8 cellular contexts compared by ENCODE assay signal in the genomic region with DNA sequence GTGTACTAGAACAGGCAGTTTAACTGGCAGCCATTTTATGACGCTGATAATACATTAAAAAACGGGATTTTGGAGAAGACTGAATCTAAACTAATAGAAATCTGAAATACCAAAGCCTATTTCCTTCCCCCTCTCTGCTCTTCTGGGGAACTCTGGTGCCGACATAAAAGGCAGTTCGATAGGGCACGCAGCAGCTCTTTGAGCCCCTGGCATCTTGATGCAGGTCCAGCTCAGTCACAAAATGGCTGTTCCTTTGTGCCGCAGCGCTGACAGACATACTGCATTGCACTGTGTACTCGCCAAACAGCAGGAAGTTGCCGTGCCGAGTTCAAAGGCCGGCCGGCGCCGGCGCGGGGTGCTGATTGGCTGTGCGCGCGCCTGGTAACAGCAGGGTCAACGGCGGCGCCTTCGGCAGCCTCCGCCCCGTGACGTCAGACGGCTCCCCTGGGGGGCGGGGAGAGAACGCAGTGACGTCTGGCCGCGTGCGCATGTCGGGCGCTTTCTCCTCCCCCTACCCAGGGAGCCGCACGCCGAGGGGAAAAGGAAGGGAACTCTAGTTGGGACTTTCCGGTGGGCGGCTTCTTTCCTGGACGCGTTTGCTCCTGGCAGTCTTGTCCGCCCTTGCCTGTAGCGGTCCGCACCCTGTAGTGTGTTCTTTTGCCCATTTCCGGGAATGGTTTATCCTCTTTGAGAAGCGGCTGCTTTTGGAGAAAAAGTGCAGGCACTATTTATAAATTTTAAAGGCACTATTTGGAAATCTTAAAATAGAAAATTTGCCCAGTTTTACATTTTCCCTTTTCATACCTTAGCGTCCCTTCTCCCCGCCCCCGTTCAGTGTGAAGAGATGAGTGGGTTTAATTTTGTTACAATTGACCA. TPM values are rescaled to one million over a fixed set of nuclear protein-coding genes. Genes with fewer than 3 reads are reported as not detected.
DNase-seq lines count a peak whose midpoint lies in the region; ATAC-seq and TF ChIP-seq lines count a peak whose summit lies in the region.

No MANE protein-coding gene starts in this region.

- H3K9ac ChIP-seq in DND-41 (ENCODE audit: low read depth, low read length), result peak overlapping the region; percentile 93

- peak overlapping the region; percentile 80 for H3K4me2 ChIP-seq in DND-41 (ENCODE audit: insufficient read depth, low read length)

- peak overlapping the region; percentile 50 for H2AFZ ChIP-seq in DND-41 (ENCODE audit: low read depth, low read length)

- peaks cover 51% of the 10 kb centered on the region for H3K36me3 ChIP-seq in DND-41 (ENCODE audit: insufficient read depth, low read length)
- peaks cover 22% of the 10 kb centered on the region for H3K36me3 ChIP-seq in KOPT-K1 (ENCODE audit: insufficient read depth, low read length)
- H3K36me3 ChIP-seq in Peyer's patch, result no peaks in the 10 kb centered on the region
- peaks cover 0 to 3% (median 0%) of the 10 kb centered on the region in 3 donors for H3K36me3 ChIP-seq in esophagus squamous epithelium

- H3K4me1 ChIP-seq in DND-41 (ENCODE audit: insufficient read depth, low read length) (peaks cover 57% of the 10 kb centered on the region), Peyer's patch (peaks cover 4 to 42% (median 23%) of the 10 kb centered on the region in 4 donors), esophagus squamous epithelium (peaks cover 23 to 75% (median 34%) of the 10 kb centered on the region in 3 donors)

- H3K4me3 ChIP-seq in DND-41 (ENCODE audit: low read depth in 1 of 2, low read length in 2 of 2) (peak overlapping the region; percentile 80 to 96), Peyer's patch (peak overlapping the region; percentile 54 to 65 (median 60)), esophagus squamous epithelium (peak overlapping the region; percentile 49 to 87 (median 64))

- peaks cover 96% of the 10 kb centered on the region for H3K79me2 ChIP-seq in DND-41 (ENCODE audit: insufficient read depth, low read length)

- TF ChIP-seq POLR2A in Peyer's patch (IDR thresholded peaks at IDR 0.05) (peak; percentile 77 to 95), esophagus squamous epithelium (IDR thresholded peaks at IDR 0.05) (peak in 3 of 4 donors; percentile 79 to 98 (median 87))

- TF ChIP-seq CTCF in DND-41 (IDR thresholded peaks at IDR 0.05; ENCODE audit: borderline replicate concordance, extremely low read depth, low read length, poor library complexity, severe bottlenecking), result no peak
- TF ChIP-seq CTCF in Peyer's patch (IDR thresholded peaks at IDR 0.05), result peak in 1 of 6 experiments; percentile 17
- TF ChIP-seq CTCF in esophagus squamous epithelium (IDR thresholded peaks at IDR 0.05), result peak in 1 of 6 experiments; percentile 29

- 0% methylated on average over 11 to 19 of the region's 50 CpGs for WGBS in esophagus squamous epithelium, 2 donors

- H3K27ac ChIP-seq in DND-41 (ENCODE audit: low read length) (peak overlapping the region; percentile 100), KOPT-K1 (ENCODE audit: low read depth, low read length, poor library complexity, severe bottlenecking) (peak overlapping the region; percentile 99), Peyer's patch (peak overlapping the region; percentile 89 to 96 (median 92)), esophagus squamous epithelium (peak overlapping the region; percentile 95 to 100 (median 96))

- ATAC-seq in DND-41 (ENCODE audit: insufficient read depth, low read depth) (peak; percentile 88), GM21825 (IDR thresholded peaks at IDR 0.05; ENCODE audit: unreplicated experiment) (peak; percentile 82)

- DNase-seq in DND-41 (peak; percentile 99), Peyer's patch (peak; percentile 99 to 100 (median 100)), activated T-helper 1 cell treated with Interleukin-2 at 50 U/mL for 16 hours (ENCODE audit: low read depth) (peak; percentile 99), esophagus squamous epithelium (lab: John Stamatoyannopoulos, UW) (peak; percentile 90), myocyte (ENCODE audit: low read depth) (peak; percentile 98)
- DNase-seq in stimulated activated CD8-positive, alpha-beta memory T cell treated with anti-CD3 and anti-CD28 coated beads, Interleukin-7, amount 100 ng/mL, for 4 hours (ENCODE audit: low read depth in 2 of 2), result peak; percentile 95 to 98

- H4K20me1 ChIP-seq in DND-41 (ENCODE audit: insufficient read depth, low read length), result 0 out of 2 replicates have a peak, but pooled peaks cover 6% of the 10 kb centered on the region

- H3K9me3 ChIP-seq in DND-41 (ENCODE audit: insufficient read depth, low read length, severe bottlenecking) (no peaks in the 10 kb centered on the region), KOPT-K1 (ENCODE audit: insufficient read depth, low read length, poor library complexity, severe bottlenecking) (no peaks in the 10 kb centered on the region), Peyer's patch (no peaks in the 10 kb centered on the region), esophagus squamous epithelium (no peaks in the 10 kb centered on the region)

- no peaks in the 10 kb centered on the region for H3K27me3 ChIP-seq in DND-41 (ENCODE audit: insufficient read depth, low read length, poor library complexity)
- no peaks in the 10 kb centered on the region for H3K27me3 ChIP-seq in Peyer's patch
- no peaks in the 10 kb centered on the region for H3K27me3 ChIP-seq in esophagus squamous epithelium

- intact Hi-C loops in esophagus squamous epithelium (cut with DNase I), result no loop called here

RNA-seq across cellular contexts. Expression of gene CHD2, which starts 4.1 kb away (rescaled TPM):
- total RNA-seq in Peyer's patch (100 to 1,000 TPM; 109 to 370 (median 161) TPM), esophagus squamous epithelium (100 to 1,000 TPM in 1 of 4 donors, 10 to 100 TPM in 3; 36.1 to 132 (median 74.8) TPM), myocyte (47.7 and 52.4 TPM in 2 replicates)
- 31.4 TPM for polyA plus RNA-seq in myocyte (2012)

Comparison
In these comparisons a context has a peak if more than half of its experiments do, and no peak if none do; other contexts are left out.
1. Peak in every context shown above with its lines: DNase-seq, ATAC-seq, H3K4me3 ChIP-seq and H3K27ac ChIP-seq.